In the genomic region with DNA sequence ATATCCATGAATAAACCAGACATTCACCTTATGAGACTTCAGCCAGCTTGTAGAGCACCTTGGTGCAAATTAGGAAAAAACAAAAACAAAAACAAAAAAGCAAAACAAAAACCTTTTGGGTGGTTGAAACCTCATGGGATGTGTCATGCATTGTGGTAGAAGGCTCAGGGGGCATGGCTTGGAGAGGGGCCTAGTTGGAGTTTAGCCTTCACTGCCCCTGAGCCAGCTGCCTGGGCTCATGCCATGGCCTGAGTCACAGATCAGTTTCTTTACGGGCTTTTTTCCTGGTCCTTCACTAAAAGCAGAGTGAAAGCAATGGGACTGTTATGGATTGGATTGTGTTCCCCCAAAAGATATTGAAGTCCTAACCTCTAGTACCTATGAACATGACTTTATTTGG, we compare ENCODE assay signal across 24 cellular contexts. TPM values are rescaled to one million over a fixed set of nuclear protein-coding genes. Genes with fewer than 3 reads are reported as not detected.
DNase-seq lines count a peak whose midpoint lies in the region; ATAC-seq and TF ChIP-seq lines count a peak whose summit lies in the region.
"Had no signal": no experiment of that assay in that cellular context is flagged by ENCODE, and none has a peak within 500 bp of the region (broad histone marks: within the 10 kb centered on the region; RNA-seq: fewer than 3 reads in every experiment).

No MANE protein-coding gene starts in this region.

- no peak for TF ChIP-seq CTCF in MCF 10A (IDR thresholded peaks at IDR 0.05; ENCODE audit: unreplicated experiment)
- no peak for TF ChIP-seq CTCF in breast epithelium (IDR thresholded peaks at IDR 0.05)

- CTCF ChIA-PET in MCF 10A (lab: Yijun Ruan, JAX): interaction anchor here (1.4 kb wide), 1 partner anchor 11 kb away, joined by 4 read pairs; no protein-coding TSS in a partner anchor
- CTCF ChIA-PET in activated CD8-positive, alpha-beta memory T cell treated with anti-CD3 and anti-CD28 coated beads, Interleukin-2, amount 10 ng/mL, durations not matched to agents 7 days and 5 days (lab: Charles Lee): no interaction called here

- no peak overlapping the region for H3K4me3 Mint-ChIP-seq in MCF 10A (ENCODE audit: unreplicated experiment)
- no peak overlapping the region for H3K4me3 Mint-ChIP-seq in activated CD8-positive, alpha-beta memory T cell treated with anti-CD3 and anti-CD28 coated beads, Interleukin-2, amount 10 ng/mL, durations not matched to agents 7 days and 5 days
- H3K4me3 Mint-ChIP-seq: CD8-positive, alpha-beta T cell; central memory CD8-positive, alpha-beta T cell; stimulated activated naive CD8-positive, alpha-beta T cell treated with anti-CD3 and anti-CD28 coated beads, Interleukin-15, Interleukin-2, amounts not matched to agents 100 ng/mL and 50 ng/mL, for 24 hours; T-helper 1 cell treated with Interleukin-12 subunit alpha and Interleukin-12 subunit beta and Interleukin-4 antibody, amounts not matched to agents 30 μg/mL and 1 μg/mL, for 36 hours had no signal

- H3K27me3 ChIP-seq in breast epithelium: no peaks in the 10 kb centered on the region
- H3K27me3 ChIP-seq: spleen had no signal

- no peaks in the 10 kb centered on the region for H3K9me3 ChIP-seq in breast epithelium
- H3K9me3 ChIP-seq: spleen had no signal

- H3K36me3 Mint-ChIP-seq in MCF 10A (ENCODE audit: insufficient read depth, unreplicated experiment): no peaks in the 10 kb centered on the region
- H3K36me3 Mint-ChIP-seq in activated CD8-positive, alpha-beta memory T cell treated with anti-CD3 and anti-CD28 coated beads, Interleukin-2, amount 10 ng/mL, durations not matched to agents 7 days and 5 days: no peaks in the 10 kb centered on the region
- H3K36me3 Mint-ChIP-seq: CD8-positive, alpha-beta T cell had no signal

- in situ Hi-C loops in G401 (cut with HindIII; ENCODE audit: low sequenced_read_pairs): loop anchor here (25.0 kb wide), 1 partner anchor 761 kb away; no protein-coding TSS in a partner anchor

- no peaks in the 10 kb centered on the region for H3K4me1 Mint-ChIP-seq in MCF 10A (ENCODE audit: insufficient read depth, unreplicated experiment)
- H3K4me1 Mint-ChIP-seq in activated CD8-positive, alpha-beta memory T cell treated with anti-CD3 and anti-CD28 coated beads, Interleukin-2, amount 10 ng/mL, durations not matched to agents 7 days and 5 days: no peaks in the 10 kb centered on the region
- H3K4me1 Mint-ChIP-seq: central memory CD8-positive, alpha-beta T cell had no signal

- no peak for TF ChIP-seq POLR2A in breast epithelium (IDR thresholded peaks at IDR 0.05)

- POLR2A ChIA-PET in MCF 10A (lab: Yijun Ruan, JAX): no interaction called here

- no peaks in the 10 kb centered on the region for H3K36me3 ChIP-seq in breast epithelium
- H3K36me3 ChIP-seq: spleen had no signal

- intact Hi-C loops in MCF 10A (cut with micrococcal nuclease): no loop called here
- intact Hi-C loops in breast epithelium (cut with DNase I; ENCODE audit: low total_unique reads): no loop called here

- no peak overlapping the region for H3K4me3 ChIP-seq in breast epithelium
- H3K4me3 ChIP-seq: spleen had no signal

- ATAC-seq in GM21723 (IDR thresholded peaks at IDR 0.05; ENCODE audit: unreplicated experiment): no peak
- no peak for ATAC-seq in activated CD8-positive, alpha-beta memory T cell treated with anti-CD3 and anti-CD28 coated beads, Interleukin-2, amount 10 ng/mL, durations not matched to agents 7 days and 5 days
- ATAC-seq: CD8-positive, alpha-beta T cell had no signal

- no TSS peak for BruUV-seq in MCF 10A (replicated peaks; lab: Mats Ljungman, UMichigan)

- H3K4me1 ChIP-seq in breast epithelium: no peaks in the 10 kb centered on the region
- H3K4me1 ChIP-seq: spleen had no signal

- no peak overlapping the region for H3K27ac Mint-ChIP-seq in MCF 10A (ENCODE audit: low read depth, unreplicated experiment)
- no peak overlapping the region for H3K27ac Mint-ChIP-seq in activated CD8-positive, alpha-beta memory T cell treated with anti-CD3 and anti-CD28 coated beads, Interleukin-2, amount 10 ng/mL, durations not matched to agents 7 days and 5 days
- H3K27ac Mint-ChIP-seq: CD8-positive, alpha-beta T cell; stimulated activated naive CD8-positive, alpha-beta T cell treated with anti-CD3 and anti-CD28 coated beads, Interleukin-15, Interleukin-2, amounts not matched to agents 100 ng/mL and 50 ng/mL, for 24 hours; T-helper 1 cell treated with Interleukin-12 subunit alpha and Interleukin-12 subunit beta and Interleukin-4 antibody, amounts not matched to agents 30 μg/mL and 1 μg/mL, for 36 hours had no signal

- no peaks in the 10 kb centered on the region for H3K9me3 Mint-ChIP-seq in MCF 10A (ENCODE audit: unreplicated experiment)
- H3K9me3 Mint-ChIP-seq in activated CD8-positive, alpha-beta memory T cell treated with anti-CD3 and anti-CD28 coated beads, Interleukin-2, amount 10 ng/mL, durations not matched to agents 7 days and 5 days (ENCODE audit: low read depth): no peaks in the 10 kb centered on the region
- H3K9me3 Mint-ChIP-seq: CD8-positive, alpha-beta T cell; central memory CD8-positive, alpha-beta T cell; stimulated activated naive CD8-positive, alpha-beta T cell treated with anti-CD3 and anti-CD28 coated beads, Interleukin-15, Interleukin-2, amounts not matched to agents 100 ng/mL and 50 ng/mL, for 24 hours; T-helper 1 cell treated with Interleukin-12 subunit alpha and Interleukin-12 subunit beta and Interleukin-4 antibody, amounts not matched to agents 30 μg/mL and 1 μg/mL, for 36 hours had no signal

- no peak overlapping the region for H3K27ac ChIP-seq in breast epithelium
- H3K27ac ChIP-seq: HL-60, spleen had no signal

- no peaks in the 10 kb centered on the region for H3K27me3 Mint-ChIP-seq in MCF 10A (ENCODE audit: insufficient read depth, unreplicated experiment)
- H3K27me3 Mint-ChIP-seq in activated CD8-positive, alpha-beta memory T cell treated with anti-CD3 and anti-CD28 coated beads, Interleukin-2, amount 10 ng/mL, durations not matched to agents 7 days and 5 days: no peaks in the 10 kb centered on the region
- H3K27me3 Mint-ChIP-seq: central memory CD8-positive, alpha-beta T cell had no signal

- DNase-seq in MCF 10A (ENCODE audit: unreplicated experiment) (peak; percentile 29), breast epithelium (ENCODE audit: low spot score in 2 of 2) (no peak), astrocyte of the hippocampus (ENCODE audit: low read depth, low spot score) (peak; percentile 90), kidney tubule cell (ENCODE audit: low spot score) (peak; percentile 66), GM19240 (ENCODE audit: insufficient read length, low spot score) (no peak), G401 (ENCODE audit: low spot score) (no peak)
- DNase-seq in activated CD8-positive, alpha-beta memory T cell treated with anti-CD3 and anti-CD28 coated beads, Interleukin-2, amount 10 ng/mL, durations not matched to agents 7 days and 5 days: no peak
- DNase-seq: 8988T; activated CD4-positive, alpha-beta T cell treated with anti-CD3 and anti-CD28 coated beads for 1 hour; activated CD8-positive, alpha-beta memory T cell treated with anti-CD3 and anti-CD28 coated beads, Interleukin-2, amount 50 U/mL, for 48 hours; activated naive CD4-positive, alpha-beta T cell treated with anti-CD3 and anti-CD28 coated beads, Interleukin-2, amount 50 U/mL, for 16 hours; CD8-positive, alpha-beta T cell; Kasumi-1; kidney; NCI-H187; NCI-H69; RPMI8226; spleen had no signal

RNA-seq across cellular contexts. Expression of gene DAPL1, which starts 22.0 kb away (rescaled TPM):
- not detected in 2 replicates for total RNA-seq in MCF 10A (2022)
- total RNA-seq in breast epithelium: not detected
- total RNA-seq in G401 (2014; rRNA removed; shearing (Covaris generic)): not detected in 2 replicates
- total RNA-seq in activated CD8-positive, alpha-beta memory T cell treated with anti-CD3 and anti-CD28 coated beads, Interleukin-2, amount 10 ng/mL, durations not matched to agents 7 days and 5 days: not detected
- total RNA-seq: CD8-positive, alpha-beta T cell; mononuclear cell had no signal

Comparison
In these comparisons a context has a peak if more than half of its experiments do, and no peak if none do; other contexts are left out.
1. DNase-seq: peak in MCF 10A (single experiment), astrocyte of the hippocampus (single experiment) and kidney tubule cell (single experiment); none in breast epithelium (0 of 2), GM19240 (single experiment), G401 (single experiment) and activated CD8-positive, alpha-beta memory T cell treated with anti-CD3 and anti-CD28 coated beads, Interleukin-2, amount 10 ng/mL, durations not matched to agents 7 days and 5 days (single experiment).